Comparison of ENCODE assay signal across 11 cellular contexts in the genomic region with DNA sequence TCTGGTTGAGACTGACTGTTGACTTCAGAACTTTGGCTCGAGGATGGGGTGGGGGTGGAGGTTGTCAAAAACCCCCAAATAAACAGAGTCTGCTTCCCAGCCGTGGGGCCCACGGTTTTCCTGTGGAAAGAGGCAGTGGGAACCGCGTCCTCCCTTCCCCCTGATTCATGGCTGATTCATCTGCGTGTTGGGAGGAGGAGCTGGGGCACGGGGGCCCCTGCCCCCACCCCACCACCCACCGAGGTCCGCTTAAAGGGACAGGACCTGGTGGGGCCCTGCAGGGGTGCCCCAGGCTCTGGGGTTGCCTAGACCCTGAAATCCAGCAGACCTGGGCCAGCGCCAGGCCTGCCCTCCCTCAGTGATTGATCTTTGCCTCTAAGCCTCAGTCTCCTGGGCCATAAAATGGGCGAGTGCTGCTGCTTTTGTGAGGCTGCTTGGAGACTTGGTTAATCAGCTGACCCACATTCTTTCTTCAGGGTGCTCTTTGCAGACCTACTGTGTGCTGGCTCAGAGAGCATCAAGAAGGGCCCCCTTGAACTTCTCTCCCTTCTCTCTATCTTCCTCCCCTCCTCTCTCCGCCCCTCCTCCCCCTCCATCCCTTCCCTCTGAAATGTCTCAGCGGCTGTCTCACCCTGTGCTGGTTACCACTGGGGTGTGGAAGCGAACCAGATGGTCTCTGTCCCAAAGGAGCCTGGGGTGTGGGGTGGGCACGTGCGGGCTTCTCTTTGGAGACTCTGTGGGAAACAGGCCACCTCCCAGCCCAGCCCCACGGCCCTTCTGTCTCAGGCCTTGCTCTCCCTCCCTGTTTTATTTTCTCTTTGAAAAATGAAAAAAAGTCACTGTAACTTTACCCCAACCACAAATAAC. TPM values are rescaled to one million over a fixed set of nuclear protein-coding genes. Genes with fewer than 3 reads are reported as not detected.
A peak's percentile ranks its signal among the peaks of the same experiment; 100 is the strongest.
DNase-seq lines count a peak whose midpoint lies in the region; ATAC-seq and TF ChIP-seq lines count a peak whose summit lies in the region.
"Had no signal": no experiment of that assay in that cellular context is flagged by ENCODE, and none has a peak within 500 bp of the region (broad histone marks: within the 10 kb centered on the region; RNA-seq: fewer than 3 reads in every experiment).

No MANE protein-coding gene starts in this region.

- H3K36me3 ChIP-seq in brain microvascular endothelial cell (replicated peaks): no peaks in the 10 kb centered on the region
- H3K36me3 ChIP-seq in kidney epithelial cell (ENCODE audit: control insufficient read depth, insufficient read depth, low read length): no peaks in the 10 kb centered on the region
- H3K36me3 ChIP-seq in vagina: no peaks in the 10 kb centered on the region

- peak; percentile 10 for DNase-seq in activated naive CD8-positive, alpha-beta T cell treated with anti-CD3 and anti-CD28 coated beads, Interleukin-2, amount 50 U/mL, for 24 hours
- no peak for DNase-seq in activated naive CD8-positive, alpha-beta T cell treated with anti-CD3 and anti-CD28 coated beads for 36 hours
- DNase-seq in brain microvascular endothelial cell: peak; percentile 60
- DNase-seq in kidney epithelial cell (ENCODE audit: low read depth): peak; percentile 32
- no peak for DNase-seq in vagina (ENCODE audit: extremely low spot score in 2 of 2)
- DNase-seq in NCI-H187 treated with DMSO at 0.1 percent for 48 hours (lab: John Stamatoyannopoulos, UW): no peak
- no peak for DNase-seq in GM13976 (ENCODE audit: low spot score)
- no peak for DNase-seq in CD4-positive, alpha-beta T cell
- DNase-seq: cortex of kidney, KG1 had no signal

- H3K9me3 Mint-ChIP-seq in activated naive CD8-positive, alpha-beta T cell treated with anti-CD3 and anti-CD28 coated beads, Interleukin-2, amount 50 U/mL, for 24 hours: no peaks in the 10 kb centered on the region
- no peaks in the 10 kb centered on the region for H3K9me3 Mint-ChIP-seq in activated naive CD8-positive, alpha-beta T cell treated with anti-CD3 and anti-CD28 coated beads for 36 hours
- H3K9me3 Mint-ChIP-seq in CD4-positive, alpha-beta T cell: no peaks in the 10 kb centered on the region

- in situ Hi-C loops in brain microvascular endothelial cell (cut with HindIII; ENCODE audit: low pct_ligation_motif_present, low sequenced_read_pairs) (no loop called here), GM13976 (cut with MboI; ENCODE audit: low sequenced_read_pairs, unreplicated experiment) (no loop called here)

- peaks cover 90% of the 10 kb centered on the region for H3K4me1 ChIP-seq in vagina

- H3K4me3 Mint-ChIP-seq in activated naive CD8-positive, alpha-beta T cell treated with anti-CD3 and anti-CD28 coated beads, Interleukin-2, amount 50 U/mL, for 24 hours: no peak overlapping the region
- no peak overlapping the region for H3K4me3 Mint-ChIP-seq in activated naive CD8-positive, alpha-beta T cell treated with anti-CD3 and anti-CD28 coated beads for 36 hours
- H3K4me3 Mint-ChIP-seq in CD4-positive, alpha-beta T cell: no peak overlapping the region

- POLR2A ChIA-PET in CD4-positive, alpha-beta T cell (lab: Charles Lee): no interaction called here

- intact Hi-C loops in vagina (cut with DNase I): loop anchor here (10.0 kb wide), 1 partner anchor 126 kb away; no protein-coding TSS in a partner anchor
- intact Hi-C loops in CD4-positive, alpha-beta T cell (cut with DNase I, micrococcal nuclease): no loop called here

- H3K27me3 Mint-ChIP-seq in activated naive CD8-positive, alpha-beta T cell treated with anti-CD3 and anti-CD28 coated beads, Interleukin-2, amount 50 U/mL, for 24 hours: no peaks in the 10 kb centered on the region
- H3K27me3 Mint-ChIP-seq in activated naive CD8-positive, alpha-beta T cell treated with anti-CD3 and anti-CD28 coated beads for 36 hours: peaks cover 7% of the 10 kb centered on the region
- peaks cover 10% of the 10 kb centered on the region for H3K27me3 Mint-ChIP-seq in CD4-positive, alpha-beta T cell

- no peak for TF ChIP-seq CTCF in brain microvascular endothelial cell (IDR thresholded peaks at IDR 0.05; ENCODE audit: low read depth, low read length, missing control alignments)
- TF ChIP-seq CTCF in kidney epithelial cell (IDR thresholded peaks at IDR 0.05; ENCODE audit: insufficient read depth, low read length, poor library complexity, severe bottlenecking): no peak
- TF ChIP-seq CTCF in vagina (IDR thresholded peaks at IDR 0.05): no peak
- TF ChIP-seq CTCF in GM13976 (IDR thresholded peaks at IDR 0.05; ENCODE audit: borderline replicate concordance, control extremely low read depth, extremely low read depth, insufficient read depth, missing control alignments): no peak
- TF ChIP-seq CTCF in CD4-positive, alpha-beta T cell (IDR thresholded peaks at IDR 0.05): no peak

- H3K36me3 Mint-ChIP-seq in activated naive CD8-positive, alpha-beta T cell treated with anti-CD3 and anti-CD28 coated beads, Interleukin-2, amount 50 U/mL, for 24 hours (ENCODE audit: low read depth): no peaks in the 10 kb centered on the region
- H3K36me3 Mint-ChIP-seq in activated naive CD8-positive, alpha-beta T cell treated with anti-CD3 and anti-CD28 coated beads for 36 hours: no peaks in the 10 kb centered on the region
- H3K36me3 Mint-ChIP-seq in CD4-positive, alpha-beta T cell (ENCODE audit: low read depth): no peaks in the 10 kb centered on the region

- no peak for TF ChIP-seq POLR2A in vagina (IDR thresholded peaks at IDR 0.05)

- H3K9me3 ChIP-seq in vagina: no peaks in the 10 kb centered on the region
- no peaks in the 10 kb centered on the region for H3K9me3 ChIP-seq in CD4-positive, alpha-beta T cell (ENCODE audit: control insufficient read depth, low read length)

- peak; percentile 25 for ATAC-seq in activated naive CD8-positive, alpha-beta T cell treated with anti-CD3 and anti-CD28 coated beads, Interleukin-2, amount 50 U/mL, for 24 hours
- no peak for ATAC-seq in CD4-positive, alpha-beta T cell (ENCODE audit: poor library complexity)

- peak overlapping the region; percentile 23 for H3K27ac ChIP-seq in brain microvascular endothelial cell
- H3K27ac ChIP-seq in vagina: peak overlapping the region; percentile 89
- H3K27ac ChIP-seq in CD4-positive, alpha-beta T cell (ENCODE audit: low read depth, low read length): no peak overlapping the region

- CTCF ChIA-PET in CD4-positive, alpha-beta T cell (lab: Charles Lee): no interaction called here

- H3K4me1 Mint-ChIP-seq in activated naive CD8-positive, alpha-beta T cell treated with anti-CD3 and anti-CD28 coated beads, Interleukin-2, amount 50 U/mL, for 24 hours: peaks cover 7% of the 10 kb centered on the region
- no peaks in the 10 kb centered on the region for H3K4me1 Mint-ChIP-seq in activated naive CD8-positive, alpha-beta T cell treated with anti-CD3 and anti-CD28 coated beads for 36 hours
- H3K4me1 Mint-ChIP-seq in CD4-positive, alpha-beta T cell (ENCODE audit: low read depth): no peaks in the 10 kb centered on the region

- no peak overlapping the region for H3K27ac Mint-ChIP-seq in activated naive CD8-positive, alpha-beta T cell treated with anti-CD3 and anti-CD28 coated beads, Interleukin-2, amount 50 U/mL, for 24 hours
- no peak overlapping the region for H3K27ac Mint-ChIP-seq in activated naive CD8-positive, alpha-beta T cell treated with anti-CD3 and anti-CD28 coated beads for 36 hours
- no peak overlapping the region for H3K27ac Mint-ChIP-seq in CD4-positive, alpha-beta T cell

- H3K4me3 ChIP-seq in brain microvascular endothelial cell (ENCODE audit: low read depth, low read length): no peak overlapping the region
- no peak overlapping the region for H3K4me3 ChIP-seq in kidney epithelial cell (ENCODE audit: low read depth, low read length)
- H3K4me3 ChIP-seq in vagina: no peak overlapping the region

- H3K27me3 ChIP-seq in brain microvascular endothelial cell (replicated peaks) (no peaks in the 10 kb centered on the region), kidney epithelial cell (ENCODE audit: control insufficient read depth, insufficient read depth, low read length) (no peaks in the 10 kb centered on the region), vagina (no peaks in the 10 kb centered on the region)
- no peaks in the 10 kb centered on the region for H3K27me3 ChIP-seq in CD4-positive, alpha-beta T cell (ENCODE audit: control insufficient read depth, insufficient read depth, low read length)

RNA-seq across cellular contexts. Expression of gene HTRA3, which starts 9.1 kb away (rescaled TPM):
- total RNA-seq in activated naive CD8-positive, alpha-beta T cell treated with anti-CD3 and anti-CD28 coated beads for 36 hours: not detected
- total RNA-seq in kidney epithelial cell (4.7 and 5.5 TPM in 2 replicates), vagina (33.1 TPM)
- not detected for total RNA-seq in CD4-positive, alpha-beta T cell
- total RNA-seq: mononuclear cell had no signal

Comparison
In these comparisons a context has a peak if more than half of its experiments do, and no peak if none do; other contexts are left out.
1. DNase-seq: peak in activated naive CD8-positive, alpha-beta T cell treated with anti-CD3 and anti-CD28 coated beads, Interleukin-2, amount 50 U/mL, for 24 hours (single experiment), brain microvascular endothelial cell (single experiment) and kidney epithelial cell (single experiment); none in activated naive CD8-positive, alpha-beta T cell treated with anti-CD3 and anti-CD28 coated beads for 36 hours (single experiment), vagina (0 of 2), NCI-H187 treated with DMSO at 0.1 percent for 48 hours (single experiment), GM13976 (single experiment) and CD4-positive, alpha-beta T cell (0 of 10).